ENCODE assay signal across 25 cellular contexts in the genomic region with DNA sequence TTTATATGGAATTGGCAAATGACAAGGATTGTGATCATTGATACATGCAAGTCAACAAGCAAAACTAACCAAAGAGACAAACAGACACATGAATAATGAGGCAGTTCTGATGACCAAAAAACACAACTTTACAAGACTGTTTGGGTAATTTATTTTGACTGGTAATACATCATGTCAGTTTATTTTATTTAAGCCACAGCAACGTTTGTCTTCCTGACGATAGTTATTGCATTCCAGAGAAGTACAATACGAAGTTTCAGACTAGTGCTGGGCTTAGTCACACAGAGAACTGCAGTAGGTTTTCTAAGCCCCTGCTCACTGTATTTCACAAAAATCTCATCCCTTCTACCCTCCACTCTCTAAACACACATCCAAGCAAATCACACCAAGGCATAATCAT.
DNase-seq lines count a peak whose midpoint lies in the region; TF ChIP-seq lines count a peak whose summit lies in the region.
"Had no signal": no experiment of that assay in that cellular context is flagged by ENCODE, and none has a peak within 500 bp of the region (broad histone marks: within the 10 kb centered on the region; RNA-seq: fewer than 3 reads in every experiment).

No MANE protein-coding gene starts in this region.

- H3K4me2 ChIP-seq in SK-N-SH, result no peak overlapping the region
- H3K4me2 ChIP-seq: KMS-11 had no signal

- no peak for TF ChIP-seq CTCF in SK-N-SH (IDR thresholded peaks at IDR 0.05)
- TF ChIP-seq CTCF in fibroblast of mammary gland (conservative IDR thresholded peaks at IDR 0.05; ENCODE audit: control insufficient read depth, insufficient read depth, low read depth, low read length), result no peak
- no peak for TF ChIP-seq CTCF in nephron progenitor cell (IDR thresholded peaks at IDR 0.05)
- no peak for TF ChIP-seq CTCF in osteocyte (IDR thresholded peaks at IDR 0.05)

- no peak overlapping the region for H2AFZ ChIP-seq in SK-N-SH (ENCODE audit: low read depth)

- H3K4me1 Mint-ChIP-seq in nephron progenitor cell (peaks cover 33% of the 10 kb centered on the region), osteocyte (ENCODE audit: unreplicated experiment) (peaks cover 15% of the 10 kb centered on the region)
- H3K4me1 Mint-ChIP-seq: CD14-positive monocyte; stimulated activated memory B cell treated with anti-CD40 and anti-IgM and Interleukin-4, amounts not matched to agents 10 μg/mL and 1 μg/mL and 100 μg/mL, for 72 hours had no signal

- H4K20me1 ChIP-seq in SK-N-SH (ENCODE audit: insufficient read depth), result no peaks in the 10 kb centered on the region

- no peaks in the 10 kb centered on the region for H3K9me3 ChIP-seq in SK-N-SH
- H3K9me3 ChIP-seq: lower lobe of right lung, tibial nerve had no signal

- no peak overlapping the region; a peak in 1 of 4 replicates for H3K27ac ChIP-seq in SK-N-SH (ENCODE audit: low read depth in 2 of 2, low read length in 1 of 2)
- H3K27ac ChIP-seq: KMS-11, WERI-Rb-1 had no signal

- H3K27ac Mint-ChIP-seq in nephron progenitor cell (peak overlapping the region; percentile 81), osteocyte (ENCODE audit: unreplicated experiment) (no peak overlapping the region)
- H3K27ac Mint-ChIP-seq: activated naive CD4-positive, alpha-beta T cell treated with anti-CD3 and anti-CD28 coated beads, Interleukin-2, amount 50 U/mL, for 24 hours; CD14-positive monocyte; stimulated activated memory B cell treated with anti-CD40 and anti-IgM and Interleukin-4, amounts not matched to agents 10 μg/mL and 1 μg/mL and 100 μg/mL, for 72 hours; T-cell had no signal

- TF ChIP-seq EP300 in SK-N-SH (IDR thresholded peaks at IDR 0.05; ENCODE audit: borderline replicate concordance in 1 of 2, low read depth in 1 of 2, low read length in 1 of 2), result no peak

- H3K27me3 Mint-ChIP-seq in nephron progenitor cell (ENCODE audit: low read depth, poor library complexity) (peaks cover 3% of the 10 kb centered on the region), osteocyte (ENCODE audit: unreplicated experiment) (no peaks in the 10 kb centered on the region)
- H3K27me3 Mint-ChIP-seq: activated naive CD4-positive, alpha-beta T cell treated with anti-CD3 and anti-CD28 coated beads, Interleukin-2, amount 50 U/mL, for 24 hours; stimulated activated memory B cell treated with anti-CD40 and anti-IgM and Interleukin-4, amounts not matched to agents 10 μg/mL and 1 μg/mL and 100 μg/mL, for 72 hours; T-cell had no signal

- H3K36me3 Mint-ChIP-seq in nephron progenitor cell (ENCODE audit: low read depth) (peaks cover 19% of the 10 kb centered on the region), osteocyte (ENCODE audit: unreplicated experiment) (peaks cover 2% of the 10 kb centered on the region)
- H3K36me3 Mint-ChIP-seq: activated naive CD4-positive, alpha-beta T cell treated with anti-CD3 and anti-CD28 coated beads, Interleukin-2, amount 50 U/mL, for 24 hours; CD14-positive monocyte; stimulated activated memory B cell treated with anti-CD40 and anti-IgM and Interleukin-4, amounts not matched to agents 10 μg/mL and 1 μg/mL and 100 μg/mL, for 72 hours; T-cell had no signal

- no peaks in the 10 kb centered on the region for H3F3A ChIP-seq in SK-N-SH (replicated peaks; ENCODE audit: insufficient read depth)

- no peaks in the 10 kb centered on the region for H3K79me2 ChIP-seq in SK-N-SH (ENCODE audit: insufficient read depth)

- no peaks in the 10 kb centered on the region for H3K9me2 ChIP-seq in SK-N-SH

- peaks cover 0 to under 1% of the 10 kb centered on the region in 2 experiments; a peak in 1 of 4 replicates for H3K4me1 ChIP-seq in SK-N-SH (ENCODE audit: control insufficient read depth in 1 of 2, insufficient read depth in 2 of 2, low read depth in 1 of 2, low read length in 1 of 2)

- H3K9ac ChIP-seq in SK-N-SH, result no peak overlapping the region
- H3K9ac ChIP-seq: KMS-11 had no signal

- POLR2A ChIA-PET in SK-N-SH (lab: Yijun Ruan, JAX), result no interaction called here

- CTCF ChIA-PET in SK-N-SH (lab: Yijun Ruan, JAX), result no interaction called here

- DNase-seq in DMS114 treated with DMSO at 0.1 percent for 48 hours (lab: John Stamatoyannopoulos, UW; ENCODE audit: unreplicated experiment) (peak; percentile 75), SK-N-SH (no peak), fibroblast of mammary gland (ENCODE audit: low read depth) (peak; percentile 66), nephron progenitor cell (no peak), osteocyte (ENCODE audit: extremely low spot score, unreplicated experiment) (no peak), mesenteric fat pad (ENCODE audit: low spot score) (no peak)
- DNase-seq in effector CD4-positive, alpha-beta T cell, result no peak
- no peak for DNase-seq in activated CD4-positive, CD25-positive, alpha-beta regulatory T cell (lab: John Stamatoyannopoulos, UW)
- DNase-seq: ACHN; activated CD4-positive, alpha-beta T cell treated with anti-CD3 and anti-CD28 coated beads, Interleukin-2, amount 50 U/mL, for 48 hours; activated T-cell treated with anti-CD3 and anti-CD28 coated beads, Interleukin-2, amount 50 U/mL, for 1 hour; DMS53; erythroblast; head of caudate nucleus; lower lobe of right lung; NCI-H1048; NCI-H510A treated with DMSO at 0.1 percent for 48 hours; T-cell; WERI-Rb-1 had no signal

- H3K4me3 ChIP-seq in SK-N-SH (ENCODE audit: low read depth in 2 of 2, low read length in 1 of 2) (no peak overlapping the region), fibroblast of mammary gland (ENCODE audit: control insufficient read depth, low read depth, low read length) (no peak overlapping the region)
- H3K4me3 ChIP-seq: lower lobe of right lung, tibial nerve had no signal

- no peaks in the 10 kb centered on the region for H3K36me3 ChIP-seq in SK-N-SH (replicated peaks in 1 of 2; ENCODE audit: control insufficient read depth in 1 of 2, insufficient read depth in 2 of 2, low read length in 1 of 2)
- H3K36me3 ChIP-seq: lower lobe of right lung, tibial nerve, WERI-Rb-1 had no signal

- peaks cover 6% of the 10 kb centered on the region for H3K9me3 Mint-ChIP-seq in nephron progenitor cell
- peaks cover 10% of the 10 kb centered on the region for H3K9me3 Mint-ChIP-seq in osteocyte (ENCODE audit: unreplicated experiment)
- H3K9me3 Mint-ChIP-seq: nephron had no signal

- 27% methylated on average over 3 of the region's 3 CpGs for WGBS in SK-N-SH (ENCODE audit: low lambda C conversion rate)

- H3K4me3 Mint-ChIP-seq in nephron progenitor cell (no peak overlapping the region), osteocyte (ENCODE audit: unreplicated experiment) (no peak overlapping the region)
- H3K4me3 Mint-ChIP-seq: activated naive CD4-positive, alpha-beta T cell treated with anti-CD3 and anti-CD28 coated beads, Interleukin-2, amount 50 U/mL, for 24 hours; CD14-positive monocyte; nephron; stimulated activated memory B cell treated with anti-CD40 and anti-IgM and Interleukin-4, amounts not matched to agents 10 μg/mL and 1 μg/mL and 100 μg/mL, for 72 hours; T-cell had no signal

- H3K27me3 ChIP-seq in SK-N-SH (ENCODE audit: insufficient read depth), result no peaks in the 10 kb centered on the region
- H3K27me3 ChIP-seq: tibial nerve had no signal

- TF ChIP-seq RAD21 in SK-N-SH (IDR thresholded peaks at IDR 0.05; ENCODE audit: low read length), result no peak

TF ChIP-seq in SK-N-SH, 30 proteins besides CTCF, POLR2A, EP300 and RAD21:
- TF ChIP-seq, protein P1, sequence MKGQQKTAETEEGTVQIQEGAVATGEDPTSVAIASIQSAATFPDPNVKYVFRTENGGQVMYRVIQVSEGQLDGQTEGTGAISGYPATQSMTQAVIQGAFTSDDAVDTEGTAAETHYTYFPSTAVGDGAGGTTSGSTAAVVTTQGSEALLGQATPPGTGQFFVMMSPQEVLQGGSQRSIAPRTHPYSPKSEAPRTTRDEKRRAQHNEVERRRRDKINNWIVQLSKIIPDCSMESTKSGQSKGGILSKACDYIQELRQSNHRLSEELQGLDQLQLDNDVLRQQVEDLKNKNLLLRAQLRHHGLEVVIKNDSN (IDR thresholded peaks at IDR 0.05; ENCODE audit: borderline replicate concordance, low read depth), result no peak
- no peak for TF ChIP-seq FOXJ3 (CRISPR knock-in tag; IDR thresholded peaks at IDR 0.05)
- TF ChIP-seq, protein P2, sequence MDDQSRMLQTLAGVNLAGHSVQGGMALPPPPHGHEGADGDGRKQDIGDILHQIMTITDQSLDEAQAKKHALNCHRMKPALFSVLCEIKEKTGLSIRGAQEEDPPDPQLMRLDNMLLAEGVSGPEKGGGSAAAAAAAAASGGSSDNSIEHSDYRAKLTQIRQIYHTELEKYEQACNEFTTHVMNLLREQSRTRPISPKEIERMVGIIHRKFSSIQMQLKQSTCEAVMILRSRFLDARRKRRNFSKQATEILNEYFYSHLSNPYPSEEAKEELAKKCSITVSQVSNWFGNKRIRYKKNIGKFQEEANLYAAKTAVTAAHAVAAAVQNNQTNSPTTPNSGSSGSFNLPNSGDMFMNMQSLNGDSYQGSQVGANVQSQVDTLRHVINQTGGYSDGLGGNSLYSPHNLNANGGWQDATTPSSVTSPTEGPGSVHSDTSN (IDR thresholded peaks at IDR 0.05), result peak; percentile 48

Comparison
In these comparisons a context has a peak if more than half of its experiments do, and no peak if none do; other contexts are left out.
1. DNase-seq: peak in DMS114 treated with DMSO at 0.1 percent for 48 hours (single experiment) and fibroblast of mammary gland (single experiment); none in SK-N-SH (single experiment), nephron progenitor cell (single experiment), effector CD4-positive, alpha-beta T cell (single experiment), osteocyte (single experiment), activated CD4-positive, CD25-positive, alpha-beta regulatory T cell (0 of 4) and mesenteric fat pad (single experiment).